Comparison of ENCODE assay signal across 8 cellular contexts in genomic region chr2:27890146-27891062, GRCh38. TPM values are rescaled to one million over a fixed set of nuclear protein-coding genes. Genes with fewer than 3 reads are reported as not detected.
A peak's percentile ranks its signal among the peaks of the same experiment; 100 is the strongest.
DNase-seq lines count a peak whose midpoint lies in the region; ATAC-seq and TF ChIP-seq lines count a peak whose summit lies in the region.

TSS of gene BABAM2 (plus strand) at chr2:27890729. CDS start at chr2:27894557, 3,828 bp downstream.
TSS of gene RBKS (minus strand) at chr2:27890387. CDS start at chr2:27890345, 42 bp downstream.

- DNase-seq in DMS 273 treated with DMSO at 0.1 percent for 48 hours (lab: John Stamatoyannopoulos, UW) (peak; percentile 58), OCI-M2 (lab: John Stamatoyannopoulos, UW; ENCODE audit: unreplicated experiment) (peak; percentile 15), erythroblast (lab: John Stamatoyannopoulos, UW) (peak; percentile 91 to 95)
- peak; percentile 96 for DNase-seq in activated T-cell treated with anti-CD3 and anti-CD28 coated beads, Interleukin-2, amount 50 U/mL, for 1 hour
- peak; percentile 82 to 85 for DNase-seq in stimulated activated CD8-positive, alpha-beta memory T cell treated with anti-CD3 and anti-CD28 coated beads, Interleukin-7, amount 100 ng/mL, for 1 hour (ENCODE audit: low read depth in 2 of 2)

- H3K9me3 Mint-ChIP-seq in IgD-negative memory B cell: peaks cover 0 to 3% (median 0%) of the 10 kb centered on the region in 3 donors

- H3K4me1 Mint-ChIP-seq in IgD-negative memory B cell: peaks cover 26 to 35% (median 33%) of the 10 kb centered on the region in 3 donors

- peak; percentile 89 for TF ChIP-seq POLR2A in erythroblast (IDR thresholded peaks at IDR 0.05; ENCODE audit: low read length)

- no peaks in the 10 kb centered on the region for H3K9me3 ChIP-seq in mucosa of stomach (ENCODE audit: control insufficient read depth, low read length)

- peak; percentile 72 for ATAC-seq in GM21619 (IDR thresholded peaks at IDR 0.05; ENCODE audit: unreplicated experiment)

- peak within 1 kb of the TSS; percentile 99 to 100 (median 100) for H3K27ac Mint-ChIP-seq in IgD-negative memory B cell

- peak within 1 kb of the TSS; percentile 90 to 99 (median 96) for H3K4me3 Mint-ChIP-seq in IgD-negative memory B cell

- H3K36me3 Mint-ChIP-seq in IgD-negative memory B cell: peaks cover 7% of the 10 kb centered on the region

- peak within 1 kb of the TSS; percentile 98 for H3K4me3 ChIP-seq in mucosa of stomach (ENCODE audit: low read length)

- peaks cover 2% of the 10 kb centered on the region for H3K27me3 Mint-ChIP-seq in IgD-negative memory B cell

- peak within 1 kb of the TSS; percentile 98 for H3K9ac ChIP-seq in mucosa of stomach (ENCODE audit: low read length)

- H3K4me1 ChIP-seq in mucosa of stomach (ENCODE audit: control insufficient read depth, insufficient read depth, low read length): peaks cover 7% of the 10 kb centered on the region

- H3K27me3 ChIP-seq in mucosa of stomach (ENCODE audit: control insufficient read depth, insufficient read depth, low read length): no peaks in the 10 kb centered on the region

- no peaks in the 10 kb centered on the region for H3K36me3 ChIP-seq in mucosa of stomach (ENCODE audit: control insufficient read depth, insufficient read depth, low read length)

RNA-seq across cellular contexts. Expression of gene BABAM2, which starts in this region (rescaled TPM):
- 57.9 TPM for polyA plus RNA-seq in IgD-negative memory B cell

RNA-seq across cellular contexts. Expression of gene RBKS, which starts in this region (rescaled TPM):
- polyA plus RNA-seq in IgD-negative memory B cell: 7.5 TPM

Comparison
In these comparisons a context has a peak if more than half of its experiments do, and no peak if none do; other contexts are left out.
1. Peak in every context shown above with its lines: DNase-seq, ATAC-seq and H3K4me3 ChIP-seq.
2. DNase-seq: peak in every context shown above with its lines; median percentile 96 in activated T-cell treated with anti-CD3 and anti-CD28 coated beads, Interleukin-2, amount 50 U/mL, for 1 hour; 93 in erythroblast; 84 in stimulated activated CD8-positive, alpha-beta memory T cell treated with anti-CD3 and anti-CD28 coated beads, Interleukin-7, amount 100 ng/mL, for 1 hour; 58 in DMS 273 treated with DMSO at 0.1 percent for 48 hours; 15 in OCI-M2.